20 cellular contexts compared by ENCODE assay signal in genomic region chr13:51260154-51260553, GRCh38.
"Had no signal": no experiment of that assay in that cellular context is flagged by ENCODE, and none has a peak within 500 bp of the region (broad histone marks: within the 10 kb centered on the region; RNA-seq: fewer than 3 reads in every experiment).

No MANE protein-coding gene starts in this region.

- H3K4me1 Mint-ChIP-seq: activated naive CD8-positive, alpha-beta T cell treated with anti-CD3 and anti-CD28 coated beads for 36 hours; naive B cell had no signal

- H3K4me3 Mint-ChIP-seq: activated naive CD8-positive, alpha-beta T cell treated with anti-CD3 and anti-CD28 coated beads for 36 hours; activated T-cell treated with anti-CD3 and anti-CD28 coated beads, Interleukin-2, amount 50 U/mL, for 4 hours; stimulated activated naive CD8-positive, alpha-beta T cell treated with anti-CD3 and anti-CD28 coated beads, Interleukin-15, Interleukin-2, amounts not matched to agents 100 ng/mL and 50 ng/mL, for 24 hours had no signal

- H3K27ac Mint-ChIP-seq: activated naive CD8-positive, alpha-beta T cell treated with anti-CD3 and anti-CD28 coated beads for 36 hours; activated T-helper 2 cell treated with anti-CD3 and anti-CD28 coated beads, Interferon-gamma antibody, Interleukin-2, Interleukin-4, amounts not matched to agents 10 μg/mL and 5 μg/mL and 100 μg/mL, durations not matched to agents 14 hours and 24 hours and 36 hours; naive B cell; stimulated activated naive CD8-positive, alpha-beta T cell treated with anti-CD3 and anti-CD28 coated beads, Interleukin-15, Interleukin-2, amounts not matched to agents 100 ng/mL and 50 ng/mL, for 24 hours had no signal

- FAIRE-seq: islet of Langerhans had no signal

- H3K9me3 Mint-ChIP-seq: activated naive CD8-positive, alpha-beta T cell treated with anti-CD3 and anti-CD28 coated beads for 36 hours; activated T-cell treated with anti-CD3 and anti-CD28 coated beads, Interleukin-2, amount 50 U/mL, for 4 hours; activated T-helper 2 cell treated with anti-CD3 and anti-CD28 coated beads, Interferon-gamma antibody, Interleukin-2, Interleukin-4, amounts not matched to agents 10 μg/mL and 5 μg/mL and 100 μg/mL, durations not matched to agents 14 hours and 24 hours and 36 hours; naive B cell; stimulated activated naive CD8-positive, alpha-beta T cell treated with anti-CD3 and anti-CD28 coated beads, Interleukin-15, Interleukin-2, amounts not matched to agents 100 ng/mL and 50 ng/mL, for 24 hours had no signal

- H3K4me3 ChIP-seq: breast epithelium, lower lobe of right lung, tibial nerve had no signal

- H3K9me3 ChIP-seq: breast epithelium, lower lobe of right lung, tibial nerve had no signal

- H3K36me3 ChIP-seq: breast epithelium, lower lobe of right lung had no signal

- H3K27me3 ChIP-seq: breast epithelium, tibial nerve had no signal

- H3K27me3 Mint-ChIP-seq: activated naive CD8-positive, alpha-beta T cell treated with anti-CD3 and anti-CD28 coated beads for 36 hours; stimulated activated naive CD8-positive, alpha-beta T cell treated with anti-CD3 and anti-CD28 coated beads, Interleukin-15, Interleukin-2, amounts not matched to agents 100 ng/mL and 50 ng/mL, for 24 hours had no signal

- H3K36me3 Mint-ChIP-seq: activated naive CD8-positive, alpha-beta T cell treated with anti-CD3 and anti-CD28 coated beads for 36 hours; naive B cell had no signal

- H3K4me1 ChIP-seq: breast epithelium, lower lobe of right lung had no signal

- DNase-seq: activated CD4-positive, alpha-beta T cell treated with anti-CD3 and anti-CD28 coated beads for 1 hour; activated CD8-positive, alpha-beta memory T cell treated with anti-CD3 and anti-CD28 coated beads, Interleukin-2, amount 50 U/mL, for 48 hours; activated naive CD4-positive, alpha-beta T cell treated with Interleukin-2 at 50 U/mL for 16 hours; activated naive CD8-positive, alpha-beta T cell treated with anti-CD3 and anti-CD28 coated beads for 36 hours; activated T-cell treated with anti-CD3 and anti-CD28 coated beads, Interleukin-2, amount 50 U/mL, for 4 hours; cortex of kidney; foreskin melanocyte; glutamatergic neuron; hypothalamus; left colon; lower lobe of right lung; naive B cell; posterior cingulate gyrus; stimulated activated CD4-positive, alpha-beta T cell treated with anti-CD3 and anti-CD28 coated beads, Interleukin-4, amount 100 ng/mL, for 24 hours; T-helper 9 cell had no signal

- H3K27ac ChIP-seq: breast epithelium, lower lobe of right lung, tibial nerve had no signal

- ATAC-seq: activated T-cell treated with anti-CD3 and anti-CD28 coated beads, Interleukin-2, amount 50 U/mL, for 4 hours; left colon; lower lobe of right lung had no signal
